In genomic region chrX:154349979-154350378, GRCh38 we compare ENCODE assay signal across 1 cellular context.
A peak's percentile ranks its signal among the peaks of the same experiment; 100 is the strongest.
TF ChIP-seq lines count a peak whose summit lies in the region.

No MANE protein-coding gene starts in this region.

TF ChIP-seq in H1, 55 proteins besides CTCF, POLR2A, EP300 and RAD21:
- TF ChIP-seq GTF2F1 (IDR thresholded peaks at IDR 0.05; ENCODE audit: borderline replicate concordance, low read depth, low read length) (no peak), JUN (IDR thresholded peaks at IDR 0.05; ENCODE audit: low read depth, low read length) (no peak), TAF7 (optimal IDR thresholded peaks at IDR 0.05; ENCODE audit: borderline replicate concordance, low read depth, low read length) (no peak), POLR2AphosphoS5 (IDR thresholded peaks at IDR 0.05; ENCODE audit: low read depth, low read length) (peak; percentile 13; the same call in 1 of the 2 replicates)
